10 cellular contexts compared by ENCODE assay signal in genomic region chr18:64100136-64100922, GRCh38. TPM values are rescaled to one million over a fixed set of nuclear protein-coding genes. Genes with fewer than 3 reads are reported as not detected.
DNase-seq lines count a peak whose midpoint lies in the region; ATAC-seq, FAIRE-seq and TF ChIP-seq lines count a peak whose summit lies in the region.
"Had no signal": no experiment of that assay in that cellular context is flagged by ENCODE, and none has a peak within 500 bp of the region (broad histone marks: within the 10 kb centered on the region; RNA-seq: fewer than 3 reads in every experiment).

No MANE protein-coding gene starts in this region.

- no peaks in the 10 kb centered on the region for H3K9me3 ChIP-seq in HepG2 (ENCODE audit: low read length)
- no peaks in the 10 kb centered on the region for H3K9me3 ChIP-seq in right lobe of liver
- H3K9me3 ChIP-seq in vagina = no peaks in the 10 kb centered on the region
- H3K9me3 ChIP-seq: right atrium auricular region had no signal

- H3K27ac ChIP-seq in HepG2 (ENCODE audit: extremely low read length, insufficient read depth, low read length) (no peak overlapping the region), right lobe of liver (no peak overlapping the region), vagina (no peak overlapping the region)
- H3K27ac ChIP-seq: right atrium auricular region had no signal

- BruUV-seq in HepG2 (replicated peaks; lab: Mats Ljungman, UMichigan) = no TSS peak

- H3K4me1 ChIP-seq in HepG2 (ENCODE audit: insufficient read depth, low read length) (no peaks in the 10 kb centered on the region), right lobe of liver (no peaks in the 10 kb centered on the region), vagina (no peaks in the 10 kb centered on the region)
- H3K4me1 ChIP-seq: right atrium auricular region had no signal

- H4K20me1 ChIP-seq in HepG2 (ENCODE audit: insufficient read depth, low read length) = no peaks in the 10 kb centered on the region

- no peak for TF ChIP-seq EP300 in HepG2 (IDR thresholded peaks at IDR 0.05; ENCODE audit: low read depth in 2 of 2, low read length in 2 of 2)
- TF ChIP-seq EP300 in HepG2 (CRISPR knock-in tag; IDR thresholded peaks at IDR 0.05; ENCODE audit: borderline replicate concordance) = no peak

- H3K4me3 ChIP-seq in HepG2 (replicated peaks in 1 of 3; ENCODE audit: insufficient read depth in 1 of 3, low read depth in 2 of 3, low read length in 3 of 3) (no peak overlapping the region), right lobe of liver (no peak overlapping the region), vagina (no peak overlapping the region)
- H3K4me3 ChIP-seq: right atrium auricular region had no signal

- ATAC-seq in HepG2 = no peak
- no peak for ATAC-seq in right lobe of liver
- ATAC-seq in HG02885 (IDR thresholded peaks at IDR 0.05; ENCODE audit: poor library complexity, unreplicated experiment) = peak; percentile 61

- no peak overlapping the region for H2AFZ ChIP-seq in HepG2 (ENCODE audit: low read length)

- no peak overlapping the region for H3K4me2 ChIP-seq in HepG2 (ENCODE audit: low read depth, low read length)

- in situ Hi-C loops in HepG2 (cut with HindIII; ENCODE audit: extremely low pct_ligation_motif_present, low pct_unique_long_range_greater_than_20kb) = no loop called here

- no peak for FAIRE-seq in HepG2 (lab: Jason Lieb, UNC)

- CTCF ChIA-PET in HepG2 (lab: Yijun Ruan, JAX; ENCODE audit: low intra/inter-chr PET ratio, low total read pairs) = no interaction called here

- TF ChIP-seq RAD21 in HepG2 (CRISPR knock-in tag; IDR thresholded peaks at IDR 0.05) = no peak

- H3K36me3 ChIP-seq in HepG2 (replicated peaks in 1 of 2; ENCODE audit: control insufficient read depth in 1 of 2, insufficient read depth in 2 of 2, low read length in 2 of 2) (no peaks in the 10 kb centered on the region), right lobe of liver (no peaks in the 10 kb centered on the region), vagina (no peaks in the 10 kb centered on the region)
- H3K36me3 ChIP-seq: right atrium auricular region had no signal

- H3K27me3 ChIP-seq in HepG2 (ENCODE audit: control insufficient read depth in 1 of 2, insufficient read depth in 2 of 2, low read length in 2 of 2) = no peaks in the 10 kb centered on the region
- H3K27me3 ChIP-seq in right lobe of liver = no peaks in the 10 kb centered on the region
- H3K27me3 ChIP-seq in vagina = no peaks in the 10 kb centered on the region
- H3K27me3 ChIP-seq: right atrium auricular region had no signal

- intact Hi-C loops in HepG2 (cut with micrococcal nuclease; ENCODE audit: unreplicated experiment) (loop anchor here (5.0 kb wide), 1 partner anchor 1337 kb away; no protein-coding TSS in a partner anchor), right lobe of liver (cut with DNase I) (no loop called here), vagina (cut with DNase I) (no loop called here)

- H3K79me2 ChIP-seq in HepG2 (ENCODE audit: insufficient read depth, low read length) = no peaks in the 10 kb centered on the region

- no peak overlapping the region for H3K9ac ChIP-seq in HepG2 (ENCODE audit: insufficient read depth, low read depth, low read length)

- POLR2A ChIA-PET in HepG2 (lab: Yijun Ruan, JAX) = no interaction called here

- TF ChIP-seq CTCF in HepG2 (CRISPR knock-in tag; IDR thresholded peaks at IDR 0.05) (no peak), right lobe of liver (IDR thresholded peaks at IDR 0.05) (no peak), vagina (IDR thresholded peaks at IDR 0.05) (no peak)

- WGBS in HepG2 (ENCODE audit: low lambda C conversion rate) = 19% methylated on average over 6 of the region's 6 CpGs
- 52% methylated on average over 6 of the region's 6 CpGs for WGBS in right lobe of liver (ENCODE audit: insufficient coverage, low coverage, low lambda C conversion rate, missing lambda C conversion rate)

- TF ChIP-seq POLR2A in HepG2 (IDR thresholded peaks at IDR 0.05; ENCODE audit: insufficient read depth in 1 of 2, low read depth in 2 of 2, low read length in 2 of 2) (no peak), right lobe of liver (IDR thresholded peaks at IDR 0.05) (no peak), vagina (IDR thresholded peaks at IDR 0.05) (no peak)

- no peak for DNase-seq in HepG2 (ENCODE audit: low spot score)
- no peak for DNase-seq in right lobe of liver
- peak; percentile 52 for DNase-seq in NCI-H1436 (lab: John Stamatoyannopoulos, UW)
- no peak for DNase-seq in UCSD-AML1 (lab: John Stamatoyannopoulos, UW; ENCODE audit: unreplicated experiment)
- DNase-seq in vagina (ENCODE audit: extremely low spot score in 2 of 2) = no peak
- no peak for DNase-seq in NCI-H2196 treated with DMSO at 0.1 percent for 48 hours (lab: John Stamatoyannopoulos, UW; ENCODE audit: unreplicated experiment)
- DNase-seq in activated CD8-positive, alpha-beta memory T cell treated with anti-CD3 and anti-CD28 coated beads, Interleukin-2, amount 50 U/mL, for 4 hours = no peak
- DNase-seq: stimulated activated CD8-positive, alpha-beta memory T cell treated with anti-CD3 and anti-CD28 coated beads, Interleukin-4, amount 100 ng/mL, for 48 hours had no signal

TF ChIP-seq in HepG2, 621 proteins besides CTCF, POLR2A, EP300 and RAD21:
- TF ChIP-seq ZMYM2 (CRISPR knock-in tag; IDR thresholded peaks at IDR 0.05) (no peak), CEBPB (IDR thresholded peaks at IDR 0.05; ENCODE audit: borderline replicate concordance, low read depth, low read length) (0 out of 2 replicates have a peak, but pooled peaks have one; percentile 9)

RNA-seq across cellular contexts. Expression of gene LINC00305, which starts 48.6 kb away (rescaled TPM):
- total RNA-seq in HepG2 (2016; rRNA removed; fragmentation: Illumina TruSeq; extraction: Trizol) (not detected in 2 replicates), right lobe of liver (not detected), vagina (not detected)
- total RNA-seq in HepG2 (2016; cell fraction: cytosol; rRNA removed; fragmentation: Illumina TruSeq; extraction: Trizol; ENCODE audit: low read depth) = not detected in 2 replicates
- not detected in 2 replicates for total RNA-seq in HepG2 (2016; cell fraction: insoluble cytoplasmic fraction; rRNA removed; fragmentation: Illumina TruSeq; extraction: Trizol)
- total RNA-seq in HepG2 (2016; cell fraction: membrane; rRNA removed; fragmentation: Illumina TruSeq; extraction: Trizol) = not detected in 2 replicates
- not detected in 2 replicates for total RNA-seq in HepG2 (2016; cell fraction: nucleus; rRNA removed; fragmentation: Illumina TruSeq; extraction: Trizol)
- not detected in 2 replicates for polyA plus RNA-seq in HepG2 (2011; rRNA removed)
- not detected in 2 replicates for polyA plus RNA-seq in HepG2 (2011; cell fraction: cytosol; rRNA removed)
- polyA plus RNA-seq in HepG2 (2011; cell fraction: nucleus; rRNA removed) = not detected in 2 replicates
- polyA plus RNA-seq in HepG2 (2012) = not detected in 2 replicates
- polyA plus RNA-seq in HepG2 (2016; cell fraction: cytosol; fragmentation: Illumina TruSeq; extraction: Trizol; ENCODE audit: low read depth) = not detected in 2 replicates
- polyA plus RNA-seq in HepG2 (2016; cell fraction: insoluble cytoplasmic fraction; fragmentation: Illumina TruSeq; extraction: Trizol; ENCODE audit: low read depth) = not detected in 2 replicates
- not detected in 2 replicates for polyA plus RNA-seq in HepG2 (2016; cell fraction: membrane; fragmentation: Illumina TruSeq; extraction: Trizol; ENCODE audit: low read depth)
- not detected in 2 replicates for polyA plus RNA-seq in HepG2 (2016; cell fraction: nucleus; fragmentation: Illumina TruSeq; extraction: Trizol; ENCODE audit: insufficient read depth, low read depth)
- polyA minus RNA-seq in HepG2 (2011; rRNA and poly(A)+ RNA removed; ENCODE audit: low replicate concordance) = not detected in 2 replicates
- not detected in 2 replicates for polyA minus RNA-seq in HepG2 (2011; cell fraction: cytosol; rRNA and poly(A)+ RNA removed)
- polyA minus RNA-seq in HepG2 (2011; cell fraction: nucleus; rRNA and poly(A)+ RNA removed) = not detected in 2 replicates
- total RNA-seq: right atrium auricular region had no signal
